ENCODE assay signal across 13 cellular contexts in the genomic region with DNA sequence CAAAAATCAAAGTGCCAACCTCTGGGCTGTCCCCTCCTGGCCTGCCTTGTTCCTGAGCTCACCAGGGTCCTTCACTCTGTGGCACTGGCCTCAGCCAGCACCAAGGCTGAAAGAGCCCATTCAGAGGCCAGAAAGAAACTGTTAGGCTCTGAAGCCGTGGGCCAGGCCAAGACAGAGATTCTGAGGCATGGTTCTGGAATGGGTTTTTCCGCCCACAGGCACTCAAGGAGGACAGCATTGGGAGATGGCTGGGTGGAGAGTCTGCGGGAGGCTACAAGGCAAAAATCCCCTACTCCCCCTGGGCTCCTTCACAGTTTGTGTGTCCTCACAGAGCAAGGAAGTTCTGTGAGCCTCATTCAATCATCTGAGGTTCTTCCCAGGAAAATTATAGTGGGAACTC. TPM values are rescaled to one million over a fixed set of nuclear protein-coding genes. Genes with fewer than 3 reads are reported as not detected.
A peak's percentile ranks its signal among the peaks of the same experiment; 100 is the strongest.
DNase-seq lines count a peak whose midpoint lies in the region; ATAC-seq and TF ChIP-seq lines count a peak whose summit lies in the region.
"Had no signal": no experiment of that assay in that cellular context is flagged by ENCODE, and none has a peak within 500 bp of the region (broad histone marks: within the 10 kb centered on the region; RNA-seq: fewer than 3 reads in every experiment).

No MANE protein-coding gene starts in this region.

- TF ChIP-seq CTCF in foreskin keratinocyte (conservative IDR thresholded peaks at IDR 0.05): no peak
- no peak for TF ChIP-seq CTCF in hepatocyte (IDR thresholded peaks at IDR 0.05; ENCODE audit: poor library complexity)

- H4K8ac ChIP-seq in trophoblast cell (ENCODE audit: low read depth, low read length): no peak overlapping the region

- no peaks in the 10 kb centered on the region for H3K36me3 Mint-ChIP-seq in activated T-cell treated with anti-CD3 and anti-CD28 coated beads, Interleukin-2, amount 50 U/mL, for 24 hours (ENCODE audit: low read depth)

- H3K4me3 ChIP-seq in trophoblast cell (ENCODE audit: low read depth, low read length) (no peak overlapping the region), hepatocyte (no peak overlapping the region)
- H3K4me3 ChIP-seq: neural progenitor cell, SJSA1 had no signal

- no peak overlapping the region for H2BK120ac ChIP-seq in trophoblast cell (ENCODE audit: insufficient read depth, low read length, poor library complexity)

- no peak overlapping the region for H3K4me3 Mint-ChIP-seq in activated T-cell treated with anti-CD3 and anti-CD28 coated beads, Interleukin-2, amount 50 U/mL, for 24 hours
- H3K4me3 Mint-ChIP-seq: neural progenitor cell had no signal

- no peaks in the 10 kb centered on the region for H3K9me3 Mint-ChIP-seq in activated T-cell treated with anti-CD3 and anti-CD28 coated beads, Interleukin-2, amount 50 U/mL, for 24 hours
- H3K9me3 Mint-ChIP-seq: neural progenitor cell had no signal

- no peak overlapping the region for H3K27ac ChIP-seq in foreskin keratinocyte
- no peak overlapping the region for H3K27ac ChIP-seq in trophoblast cell (ENCODE audit: low read depth, low read length)
- no peak overlapping the region for H3K27ac ChIP-seq in hepatocyte
- H3K27ac ChIP-seq: neural progenitor cell, SJSA1 had no signal

- no peaks in the 10 kb centered on the region for H3K4me1 Mint-ChIP-seq in activated T-cell treated with anti-CD3 and anti-CD28 coated beads, Interleukin-2, amount 50 U/mL, for 24 hours (ENCODE audit: low read depth)

- H2BK5ac ChIP-seq in trophoblast cell (ENCODE audit: low read depth, low read length, poor library complexity): no peak overlapping the region

- H3K23ac ChIP-seq in trophoblast cell (ENCODE audit: low read length): no peak overlapping the region

- peak; percentile 23 for ATAC-seq in foreskin keratinocyte

- H4K12ac ChIP-seq in trophoblast cell (ENCODE audit: low read depth, low read length): no peak overlapping the region

- no peak overlapping the region for H3K4ac ChIP-seq in trophoblast cell (ENCODE audit: low read depth, low read length)

- no peak overlapping the region for H3K14ac ChIP-seq in trophoblast cell (ENCODE audit: low read length)

- H3K9me2 ChIP-seq in hepatocyte (replicated peaks; ENCODE audit: insufficient read depth): no peaks in the 10 kb centered on the region

- no peak overlapping the region for H4K91ac ChIP-seq in trophoblast cell (ENCODE audit: low read depth, low read length)

- H3K9me3 ChIP-seq in trophoblast cell (ENCODE audit: insufficient read depth, low read depth, low read length): no peaks in the 10 kb centered on the region
- H3K9me3 ChIP-seq in hepatocyte (ENCODE audit: low read depth): no peaks in the 10 kb centered on the region
- H3K9me3 ChIP-seq: SJSA1 had no signal

- H3K27ac Mint-ChIP-seq in activated T-cell treated with anti-CD3 and anti-CD28 coated beads, Interleukin-2, amount 50 U/mL, for 24 hours: no peak overlapping the region
- H3K27ac Mint-ChIP-seq: neural progenitor cell had no signal

- H2BK12ac ChIP-seq in trophoblast cell (ENCODE audit: low read length): no peak overlapping the region

- H3K79me1 ChIP-seq in trophoblast cell (ENCODE audit: low read length): peaks cover 6% of the 10 kb centered on the region

- H2AFZ ChIP-seq in trophoblast cell (ENCODE audit: insufficient read depth, low read length, poor library complexity) (no peak overlapping the region), hepatocyte (no peak overlapping the region)
- H2AFZ ChIP-seq: neural progenitor cell had no signal

- H3K27me3 ChIP-seq in foreskin keratinocyte: peaks cover 8% of the 10 kb centered on the region
- H3K27me3 ChIP-seq in trophoblast cell (ENCODE audit: insufficient read depth, low read length): no peaks in the 10 kb centered on the region
- no peaks in the 10 kb centered on the region for H3K27me3 ChIP-seq in hepatocyte
- H3K27me3 ChIP-seq: neural progenitor cell, SJSA1 had no signal

- H3K79me2 ChIP-seq in trophoblast cell (ENCODE audit: control insufficient read depth, insufficient read depth, low read length, poor library complexity) (no peaks in the 10 kb centered on the region), hepatocyte (no peaks in the 10 kb centered on the region)

- no peaks in the 10 kb centered on the region for H3K27me3 Mint-ChIP-seq in activated T-cell treated with anti-CD3 and anti-CD28 coated beads, Interleukin-2, amount 50 U/mL, for 24 hours

- H2AK5ac ChIP-seq in trophoblast cell (ENCODE audit: low read length): no peak overlapping the region

- DNase-seq in AG20443 (ENCODE audit: low spot score) (peak; percentile 95), T1000 (lab: John Stamatoyannopoulos, UW) (peak; percentile 14), foreskin keratinocyte (no peak), trophoblast cell (peak; percentile 22 to 31), NCI-H69 (lab: John Stamatoyannopoulos, UW) (no peak), hepatocyte (ENCODE audit: low spot score) (no peak), 8988T (no peak)
- DNase-seq in activated T-cell treated with anti-CD3 and anti-CD28 coated beads, Interleukin-2, amount 50 U/mL, for 24 hours: no peak
- DNase-seq: activated CD4-positive, alpha-beta T cell treated with anti-CD3 and anti-CD28 coated beads, Interleukin-2, amount 50 U/mL, for 4 hours had no signal

- no peak overlapping the region for H3K9ac ChIP-seq in trophoblast cell (ENCODE audit: low read length)
- H3K9ac ChIP-seq: neural progenitor cell had no signal

- WGBS in trophoblast cell (ENCODE audit: extremely low coverage, insufficient coverage, insufficient read length): no CpG with 5 or more reads among the region's 3 CpGs
- WGBS in hepatocyte (ENCODE audit: low lambda C conversion rate, missing lambda C conversion rate): 85% methylated on average over 3 of the region's 3 CpGs

- H3K18ac ChIP-seq in trophoblast cell (ENCODE audit: low read length): no peak overlapping the region

- no peaks in the 10 kb centered on the region for H4K20me1 ChIP-seq in hepatocyte (ENCODE audit: insufficient read depth, poor library complexity, severe bottlenecking)

- H3K36me3 ChIP-seq in trophoblast cell (ENCODE audit: control insufficient read depth in 1 of 2, insufficient read depth in 2 of 2, low read length in 2 of 2) (peaks cover 2% of the 10 kb centered on the region in 2 experiments), hepatocyte (replicated peaks; ENCODE audit: insufficient read depth, low read depth) (no peaks in the 10 kb centered on the region)
- H3K36me3 ChIP-seq: neural progenitor cell, SJSA1 had no signal

- H3K4me1 ChIP-seq in foreskin keratinocyte: no peaks in the 10 kb centered on the region
- H3K4me1 ChIP-seq in trophoblast cell (ENCODE audit: control insufficient read depth in 1 of 2, insufficient read depth in 2 of 2, low read length in 2 of 2): peaks cover 18 to 22% of the 10 kb centered on the region in 2 experiments
- H3K4me1 ChIP-seq in hepatocyte (ENCODE audit: insufficient read depth): peaks cover 15% of the 10 kb centered on the region
- H3K4me1 ChIP-seq: neural progenitor cell, SJSA1 had no signal

- H3K4me2 ChIP-seq in trophoblast cell (ENCODE audit: low read length) (no peak overlapping the region), hepatocyte (no peak overlapping the region)
- H3K4me2 ChIP-seq: neural progenitor cell had no signal

RNA-seq across cellular contexts. Expression of a gene that starts 31.7 kb away (rescaled TPM):
- not detected in 2 replicates for total RNA-seq in foreskin keratinocyte
- polyA plus RNA-seq in foreskin keratinocyte: not detected in 2 replicates
- polyA plus RNA-seq in trophoblast cell (2013): not detected in 2 replicates
- not detected in 2 replicates for total RNA-seq in hepatocyte
- not detected in 2 replicates for polyA plus RNA-seq in hepatocyte
- total RNA-seq: glomerular endothelial cell, SJSA1 had no signal
- polyA plus RNA-seq: adipose tissue had no signal

RNA-seq across cellular contexts. Expression of a gene that starts 41.1 kb away (rescaled TPM):
- total RNA-seq in foreskin keratinocyte: 6.1 and 7.5 TPM in 2 replicates
- 10.2 and 10.7 TPM in 2 replicates for polyA plus RNA-seq in foreskin keratinocyte
- 18.9 and 19.3 TPM in 2 replicates for polyA plus RNA-seq in trophoblast cell (2013)
- total RNA-seq in hepatocyte: 7.2 and 8.4 TPM in 2 replicates
- polyA plus RNA-seq in hepatocyte: 21.5 and 23.2 TPM in 2 replicates

Comparison
In these comparisons a context has a peak if more than half of its experiments do, and no peak if none do; other contexts are left out.
1. DNase-seq: peak in AG20443 (single experiment), T1000 (single experiment) and trophoblast cell (2 of 2); none in foreskin keratinocyte (0 of 2), activated T-cell treated with anti-CD3 and anti-CD28 coated beads, Interleukin-2, amount 50 U/mL, for 24 hours (single experiment), NCI-H69 (single experiment), hepatocyte (single experiment) and 8988T (single experiment).